In genomic region chr6:167941822-167942221, GRCh38 we compare ENCODE assay signal across 20 cellular contexts. TPM values are rescaled to one million over a fixed set of nuclear protein-coding genes. Genes with fewer than 3 reads are reported as not detected.
A peak's percentile ranks its signal among the peaks of the same experiment; 100 is the strongest.
DNase-seq lines count a peak whose midpoint lies in the region; ATAC-seq and TF ChIP-seq lines count a peak whose summit lies in the region.
"Had no signal": no experiment of that assay in that cellular context is flagged by ENCODE, and none has a peak within 500 bp of the region (broad histone marks: within the 10 kb centered on the region; RNA-seq: fewer than 3 reads in every experiment).

No MANE protein-coding gene starts in this region.

- peak overlapping the region; percentile 11 for H3K9ac ChIP-seq in SK-N-MC (ENCODE audit: insufficient read length)
- H3K9ac ChIP-seq: BLaER1 had no signal

- H3K4me3 ChIP-seq in SK-N-MC (no peak overlapping the region), foreskin fibroblast (ENCODE audit: low read depth in 1 of 2, low read length in 2 of 2) (no peak overlapping the region)
- H3K4me3 ChIP-seq: BLaER1, HAP-1 had no signal

- no peak overlapping the region for H3K27ac ChIP-seq in SK-N-MC
- H3K27ac ChIP-seq: 22Rv1, BLaER1, C4-2B had no signal

- H3K36me3 ChIP-seq in SK-N-MC (ENCODE audit: insufficient read depth, low read length) = peaks cover 21% of the 10 kb centered on the region

- TF ChIP-seq CTCF in endothelial cell (IDR thresholded peaks at IDR 0.05; ENCODE audit: unreplicated experiment) = no peak
- TF ChIP-seq CTCF in foreskin fibroblast (IDR thresholded peaks at IDR 0.05; ENCODE audit: low read depth, low read length) = no peak

- H3K27me3 Mint-ChIP-seq in endothelial cell (ENCODE audit: unreplicated experiment) = no peaks in the 10 kb centered on the region
- H3K27me3 Mint-ChIP-seq in activated naive CD8-positive, alpha-beta T cell treated with anti-CD3 and anti-CD28 coated beads for 36 hours = peaks cover 13% of the 10 kb centered on the region
- H3K27me3 Mint-ChIP-seq: B cell had no signal

- H3K9me3 Mint-ChIP-seq in endothelial cell (ENCODE audit: unreplicated experiment) = no peaks in the 10 kb centered on the region
- H3K9me3 Mint-ChIP-seq in activated naive CD8-positive, alpha-beta T cell treated with anti-CD3 and anti-CD28 coated beads for 36 hours = no peaks in the 10 kb centered on the region
- H3K9me3 Mint-ChIP-seq: CD4-positive, CD25-positive, alpha-beta regulatory T cell; CD8-positive, alpha-beta T cell had no signal

- peaks cover 22% of the 10 kb centered on the region for H3K36me3 Mint-ChIP-seq in endothelial cell (ENCODE audit: low read depth, unreplicated experiment)
- H3K36me3 Mint-ChIP-seq in activated naive CD8-positive, alpha-beta T cell treated with anti-CD3 and anti-CD28 coated beads for 36 hours = peaks cover 1% of the 10 kb centered on the region
- H3K36me3 Mint-ChIP-seq: CD8-positive, alpha-beta T cell had no signal

- DNase-seq in ELF-1 (ENCODE audit: low read depth, low spot score) (peak; percentile 29), SK-N-MC (ENCODE audit: low read depth, low spot score) (no peak), endothelial cell (ENCODE audit: low spot score) (no peak), renal cortical epithelial cell (ENCODE audit: low read depth) (peak; percentile 52), foreskin fibroblast (no peak)
- DNase-seq in activated naive CD8-positive, alpha-beta T cell treated with anti-CD3 and anti-CD28 coated beads for 36 hours = no peak
- DNase-seq: Caco-2; CD4-positive, CD25-positive, alpha-beta regulatory T cell; CD8-positive, alpha-beta T cell; DMS153; EL; GF-D8; GOT3 had no signal

- no peaks in the 10 kb centered on the region for H3K9me3 ChIP-seq in SK-N-MC (ENCODE audit: low read depth, low read length)
- H3K9me3 ChIP-seq: BLaER1, Caco-2, HAP-1 had no signal

- ATAC-seq in HG03565 (IDR thresholded peaks at IDR 0.05; ENCODE audit: unreplicated experiment) = no peak
- ATAC-seq: CD8-positive, alpha-beta T cell had no signal

- H3K4me3 Mint-ChIP-seq in endothelial cell (ENCODE audit: unreplicated experiment) = no peak overlapping the region
- no peak overlapping the region for H3K4me3 Mint-ChIP-seq in activated naive CD8-positive, alpha-beta T cell treated with anti-CD3 and anti-CD28 coated beads for 36 hours
- H3K4me3 Mint-ChIP-seq: B cell; CD8-positive, alpha-beta T cell had no signal

- H3K27ac Mint-ChIP-seq in endothelial cell (ENCODE audit: unreplicated experiment) = peak overlapping the region; percentile 52
- no peak overlapping the region for H3K27ac Mint-ChIP-seq in activated naive CD8-positive, alpha-beta T cell treated with anti-CD3 and anti-CD28 coated beads for 36 hours
- H3K27ac Mint-ChIP-seq: B cell; CD4-positive, CD25-positive, alpha-beta regulatory T cell; CD8-positive, alpha-beta T cell had no signal

- peaks cover 3% of the 10 kb centered on the region for H3K4me1 Mint-ChIP-seq in endothelial cell (ENCODE audit: unreplicated experiment)
- H3K4me1 Mint-ChIP-seq in activated naive CD8-positive, alpha-beta T cell treated with anti-CD3 and anti-CD28 coated beads for 36 hours = no peaks in the 10 kb centered on the region
- H3K4me1 Mint-ChIP-seq: B cell; CD4-positive, CD25-positive, alpha-beta regulatory T cell had no signal

RNA-seq across cellular contexts. Expression of gene KIF25, which starts 55.6 kb away (rescaled TPM):
- total RNA-seq in endothelial cell (ENCODE audit: unreplicated experiment) (not detected), renal cortical epithelial cell (0.05 TPM in 1 of 2 replicates, not detected in the other)
- total RNA-seq in activated naive CD8-positive, alpha-beta T cell treated with anti-CD3 and anti-CD28 coated beads for 36 hours = not detected
- total RNA-seq: B cell; Caco-2; CD4-positive, CD25-positive, alpha-beta regulatory T cell; G401 had no signal

Comparison
In these comparisons a context has a peak if more than half of its experiments do, and no peak if none do; other contexts are left out.
1. DNase-seq: peak in ELF-1 (single experiment) and renal cortical epithelial cell (single experiment); none in SK-N-MC (single experiment), endothelial cell (single experiment), foreskin fibroblast (0 of 2) and activated naive CD8-positive, alpha-beta T cell treated with anti-CD3 and anti-CD28 coated beads for 36 hours (single experiment).